8 cellular contexts compared by ENCODE assay signal in genomic region chr6:68967549-68968300, GRCh38.
DNase-seq lines count a peak whose midpoint lies in the region; ATAC-seq and FAIRE-seq lines count a peak whose summit lies in the region.

No MANE protein-coding gene starts in this region.

- intact Hi-C loops in Right ventricle myocardium superior (cut with DNase I): no loop called here

- FAIRE-seq in G401.6 (lab: Jason Lieb, UNC): peak; percentile 91

- DNase-seq in HUDEP-2 (lab: John Stamatoyannopoulos, UW; ENCODE audit: unreplicated experiment in 76 of 76) (peak in 64 of 76 experiments; percentile 1 to 83 (median 45)), RPMI7951 (ENCODE audit: low read depth) (peak; percentile 11), Right ventricle myocardium superior (peak; percentile 46), renal cortical epithelial cell (ENCODE audit: low read depth) (peak; percentile 53), epidermal melanocyte (ENCODE audit: insufficient read length, low spot score) (no peak)
- DNase-seq in activated gamma-delta T cell treated with anti-CD3 and anti-CD28 coated beads, Interleukin-2, amount 50 U/mL, for 16 hours (ENCODE audit: low read depth): peak; percentile 1

- ATAC-seq in GM21515 (IDR thresholded peaks at IDR 0.05; ENCODE audit: unreplicated experiment): peak; percentile 92
- ATAC-seq in Right ventricle myocardium superior (ENCODE audit: poor library complexity): peak; percentile 79
